Comparison of ENCODE assay signal across 9 cellular contexts in the genomic region with DNA sequence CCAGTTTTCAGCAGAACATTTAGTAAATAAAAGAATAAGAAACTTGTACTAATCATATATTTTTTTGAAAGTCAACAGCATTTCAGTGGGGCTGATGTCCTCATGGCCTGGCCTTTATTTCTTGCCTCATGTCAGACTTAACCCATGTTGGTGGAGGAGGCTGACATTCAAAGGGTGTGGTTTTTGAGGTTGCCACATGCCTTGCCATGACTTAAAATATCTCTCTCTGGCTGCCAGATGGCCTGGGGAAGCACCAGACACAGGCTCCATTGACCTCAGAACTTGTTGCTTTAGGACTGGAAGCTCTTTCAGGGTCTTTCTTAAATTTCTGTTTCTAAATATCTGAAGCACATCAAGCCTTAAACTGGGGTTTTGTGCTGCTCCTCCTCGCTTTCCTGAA. TPM values are rescaled to one million over a fixed set of nuclear protein-coding genes. Genes with fewer than 3 reads are reported as not detected.
DNase-seq lines count a peak whose midpoint lies in the region; ATAC-seq lines count a peak whose summit lies in the region.
"Had no signal": no experiment of that assay in that cellular context is flagged by ENCODE, and none has a peak within 500 bp of the region (broad histone marks: within the 10 kb centered on the region; RNA-seq: fewer than 3 reads in every experiment).

No MANE protein-coding gene starts in this region.

- no peaks in the 10 kb centered on the region for H3K27me3 Mint-ChIP-seq in stimulated activated naive CD8-positive, alpha-beta T cell treated with anti-CD3 and anti-CD28 coated beads, Interleukin-15, Interleukin-2, amounts not matched to agents 100 ng/mL and 50 ng/mL, for 24 hours

- no CpG with 5 or more reads among the region's 1 CpG for WGBS in trophoblast cell (ENCODE audit: extremely low coverage, insufficient coverage, insufficient read length)

- H3K4me1 Mint-ChIP-seq in stimulated activated naive CD8-positive, alpha-beta T cell treated with anti-CD3 and anti-CD28 coated beads, Interleukin-15, Interleukin-2, amounts not matched to agents 100 ng/mL and 50 ng/mL, for 24 hours (ENCODE audit: low read depth), result peaks cover 33% of the 10 kb centered on the region

- H3K4me3 ChIP-seq in adipocyte (ENCODE audit: low read length) (no peak overlapping the region), trophoblast cell (ENCODE audit: low read depth, low read length) (no peak overlapping the region)

- no peak overlapping the region for H2BK120ac ChIP-seq in trophoblast cell (ENCODE audit: insufficient read depth, low read length, poor library complexity)

- no peak overlapping the region for H3K9ac ChIP-seq in adipocyte (ENCODE audit: low read length)
- no peak overlapping the region for H3K9ac ChIP-seq in trophoblast cell (ENCODE audit: low read length)

- H4K12ac ChIP-seq in trophoblast cell (ENCODE audit: low read depth, low read length), result no peak overlapping the region

- H3K27me3 ChIP-seq in adipocyte (replicated peaks; ENCODE audit: control insufficient read depth, insufficient read depth, low read length), result no peaks in the 10 kb centered on the region
- H3K27me3 ChIP-seq in trophoblast cell (ENCODE audit: insufficient read depth, low read length), result no peaks in the 10 kb centered on the region

- H3K18ac ChIP-seq in trophoblast cell (ENCODE audit: low read length), result no peak overlapping the region

- no peak overlapping the region for H3K14ac ChIP-seq in trophoblast cell (ENCODE audit: low read length)

- no peaks in the 10 kb centered on the region for H3K9me3 Mint-ChIP-seq in stimulated activated naive CD8-positive, alpha-beta T cell treated with anti-CD3 and anti-CD28 coated beads, Interleukin-15, Interleukin-2, amounts not matched to agents 100 ng/mL and 50 ng/mL, for 24 hours

- H3K27ac Mint-ChIP-seq in stimulated activated naive CD8-positive, alpha-beta T cell treated with anti-CD3 and anti-CD28 coated beads, Interleukin-15, Interleukin-2, amounts not matched to agents 100 ng/mL and 50 ng/mL, for 24 hours, result peak overlapping the region; percentile 91

- H3K27ac ChIP-seq in trophoblast cell (ENCODE audit: low read depth, low read length), result no peak overlapping the region

- no peak overlapping the region for H3K4ac ChIP-seq in trophoblast cell (ENCODE audit: low read depth, low read length)

- no peaks in the 10 kb centered on the region for H3K79me2 ChIP-seq in trophoblast cell (ENCODE audit: control insufficient read depth, insufficient read depth, low read length, poor library complexity)

- H3K4me1 ChIP-seq in adipocyte (ENCODE audit: control insufficient read depth, insufficient read depth, low read length), result peaks cover 31% of the 10 kb centered on the region
- no peaks in the 10 kb centered on the region for H3K4me1 ChIP-seq in trophoblast cell (ENCODE audit: control insufficient read depth in 1 of 2, insufficient read depth in 2 of 2, low read length in 2 of 2)

- no peak overlapping the region for H2AK5ac ChIP-seq in trophoblast cell (ENCODE audit: low read length)

- H3K36me3 ChIP-seq in adipocyte (ENCODE audit: control insufficient read depth, insufficient read depth, low read length, severe bottlenecking) (no peaks in the 10 kb centered on the region), trophoblast cell (ENCODE audit: control insufficient read depth in 1 of 2, insufficient read depth in 2 of 2, low read length in 2 of 2) (no peaks in the 10 kb centered on the region)

- H3K36me3 Mint-ChIP-seq in stimulated activated naive CD8-positive, alpha-beta T cell treated with anti-CD3 and anti-CD28 coated beads, Interleukin-15, Interleukin-2, amounts not matched to agents 100 ng/mL and 50 ng/mL, for 24 hours (ENCODE audit: low read depth), result no peaks in the 10 kb centered on the region

- H3K79me1 ChIP-seq in trophoblast cell (ENCODE audit: low read length), result no peaks in the 10 kb centered on the region

- H2BK5ac ChIP-seq in trophoblast cell (ENCODE audit: low read depth, low read length, poor library complexity), result no peak overlapping the region

- H2AFZ ChIP-seq in trophoblast cell (ENCODE audit: insufficient read depth, low read length, poor library complexity), result no peak overlapping the region

- no peak overlapping the region for H4K8ac ChIP-seq in trophoblast cell (ENCODE audit: low read depth, low read length)

- no peak overlapping the region for H2BK12ac ChIP-seq in trophoblast cell (ENCODE audit: low read length)

- no peak overlapping the region for H3K23ac ChIP-seq in trophoblast cell (ENCODE audit: low read length)

- peak overlapping the region; percentile 64 for H3K4me3 Mint-ChIP-seq in stimulated activated naive CD8-positive, alpha-beta T cell treated with anti-CD3 and anti-CD28 coated beads, Interleukin-15, Interleukin-2, amounts not matched to agents 100 ng/mL and 50 ng/mL, for 24 hours

- peak; percentile 44 for DNase-seq in HT1080 (ENCODE audit: low read depth)
- peak; percentile 60 for DNase-seq in adipocyte (ENCODE audit: low read depth)
- DNase-seq in trophoblast cell, result no peak
- no peak for DNase-seq in NCI-H1436 treated with DMSO at 0.1 percent for 48 hours (lab: John Stamatoyannopoulos, UW)
- no peak for DNase-seq in NCI-H2227 (lab: John Stamatoyannopoulos, UW; ENCODE audit: unreplicated experiment)

- no peaks in the 10 kb centered on the region for H3K9me3 ChIP-seq in adipocyte (ENCODE audit: control insufficient read depth, low read length)
- no peaks in the 10 kb centered on the region for H3K9me3 ChIP-seq in trophoblast cell (ENCODE audit: insufficient read depth, low read depth, low read length)

- no peak overlapping the region for H3K4me2 ChIP-seq in trophoblast cell (ENCODE audit: low read length)

- ATAC-seq in GM18502 (IDR thresholded peaks at IDR 0.05; ENCODE audit: poor library complexity, unreplicated experiment) (peak; percentile 100), GM21528 (IDR thresholded peaks at IDR 0.05; ENCODE audit: low FRiP score, unreplicated experiment) (peak; percentile 99)

- no peak overlapping the region for H4K91ac ChIP-seq in trophoblast cell (ENCODE audit: low read depth, low read length)

RNA-seq across cellular contexts. Expression of a gene that starts 32.5 kb away (rescaled TPM):
- total RNA-seq in HT1080 (2014; rRNA removed; shearing (Covaris generic)), result 0.03 TPM in 1 of 2 replicates, not detected in the other
- polyA plus RNA-seq in HT1080 (2015; cell fraction: cytosol; rRNA removed), result 0.06 and 0.26 TPM in 2 replicates
- polyA plus RNA-seq in HT1080 (2015; cell fraction: nucleus; rRNA removed), result 0.06 TPM in 1 of 2 replicates, not detected in the other
- polyA plus RNA-seq in trophoblast cell (2013), result 0.03 and 0.06 TPM in 2 replicates
- polyA plus RNA-seq: endothelial cell of umbilical vein had no signal

Comparison
In these comparisons a context has a peak if more than half of its experiments do, and no peak if none do; other contexts are left out.
1. DNase-seq: peak in HT1080 (single experiment) and adipocyte (single experiment); none in trophoblast cell (0 of 2), NCI-H1436 treated with DMSO at 0.1 percent for 48 hours (single experiment) and NCI-H2227 (single experiment).